In genomic region chr7:106459397-106460072, GRCh38 we compare ENCODE assay signal across 22 cellular contexts.
DNase-seq lines count a peak whose midpoint lies in the region; ATAC-seq, FAIRE-seq and TF ChIP-seq lines count a peak whose summit lies in the region.
"Had no signal": no experiment of that assay in that cellular context is flagged by ENCODE, and none has a peak within 500 bp of the region (broad histone marks: within the 10 kb centered on the region; RNA-seq: fewer than 3 reads in every experiment).

No MANE protein-coding gene starts in this region.

- peaks cover 40% of the 10 kb centered on the region for H3K4me1 Mint-ChIP-seq in activated naive CD8-positive, alpha-beta T cell treated with anti-CD3 and anti-CD28 coated beads, Interleukin-2, amount 50 U/mL, for 24 hours
- no peaks in the 10 kb centered on the region for H3K4me1 Mint-ChIP-seq in effector memory CD8-positive, alpha-beta T cell (ENCODE audit: low read depth in 2 of 2)
- H3K4me1 Mint-ChIP-seq in activated CD4-positive, alpha-beta T cell treated with anti-CD3 and anti-CD28 coated beads, Interleukin-2, amount 10 ng/mL, durations not matched to agents 7 days and 5 days: peaks cover 5% of the 10 kb centered on the region

- H3K4me2 ChIP-seq in HepG2 (ENCODE audit: low read depth, low read length) (no peak overlapping the region), neuronal stem cell (ENCODE audit: insufficient read depth, low read length, poor library complexity, severe bottlenecking) (no peak overlapping the region)
- H3K4me2 ChIP-seq: BLaER1, KMS-11 had no signal

- H2AK5ac ChIP-seq in neuronal stem cell (ENCODE audit: low read depth, low read length): no peak overlapping the region

- FAIRE-seq in HepG2 (lab: Jason Lieb, UNC): no peak
- no peak for FAIRE-seq in pancreas (lab: Jason Lieb, UNC)
- FAIRE-seq: G401.6, GM12892 had no signal

- H3K9me3 ChIP-seq in liver (ENCODE audit: control insufficient read depth in 4 of 4, low read length in 3 of 4): no peaks in the 10 kb centered on the region
- H3K9me3 ChIP-seq in HepG2 (ENCODE audit: low read length): no peaks in the 10 kb centered on the region
- H3K9me3 ChIP-seq in neuronal stem cell (replicated peaks in 1 of 2; ENCODE audit: control insufficient read depth in 2 of 2, insufficient read depth in 1 of 2, low read depth in 1 of 2, low read length in 2 of 2): no peaks in the 10 kb centered on the region
- H3K9me3 ChIP-seq in pancreas: no peaks in the 10 kb centered on the region

- no peak for TF ChIP-seq CTCF in liver (IDR thresholded peaks at IDR 0.05; ENCODE audit: low read depth, low read length, missing input control)
- no peak for TF ChIP-seq CTCF in HepG2 (CRISPR knock-in tag; IDR thresholded peaks at IDR 0.05)
- no peak for TF ChIP-seq CTCF in pancreas (IDR thresholded peaks at IDR 0.05)

- no peak overlapping the region for H3K9ac ChIP-seq in liver (ENCODE audit: low read depth in 1 of 2, low read length in 2 of 2)
- no peak overlapping the region for H3K9ac ChIP-seq in HepG2 (ENCODE audit: insufficient read depth, low read depth, low read length)
- no peak overlapping the region for H3K9ac ChIP-seq in neuronal stem cell (ENCODE audit: low read depth, low read length, poor library complexity)
- H3K9ac ChIP-seq: BLaER1, GM23248, KMS-11 had no signal

- no peaks in the 10 kb centered on the region for H3K79me2 ChIP-seq in HepG2 (ENCODE audit: insufficient read depth, low read length)

- no peak for DNase-seq in HepG2 (ENCODE audit: low spot score)
- DNase-seq in activated naive CD8-positive, alpha-beta T cell treated with anti-CD3 and anti-CD28 coated beads, Interleukin-2, amount 50 U/mL, for 24 hours: no peak
- DNase-seq in neuronal stem cell (ENCODE audit: low spot score): no peak
- DNase-seq in effector memory CD8-positive, alpha-beta T cell: no peak
- no peak for DNase-seq in activated CD4-positive, alpha-beta T cell treated with anti-CD3 and anti-CD28 coated beads, Interleukin-2, amount 10 ng/mL, durations not matched to agents 7 days and 5 days
- no peak for DNase-seq in pancreas
- DNase-seq: CD4-positive, alpha-beta T cell; GM23248; HCEC 1CT; NCI-H1105 treated with DMSO at 0.1 percent for 48 hours; NCI-H2081; NCI-H2171; NCI-H345; NCI-H524; NCI-H774; NK-92 treated with Interleukin-12 subunit alpha and Interleukin-12 subunit beta, amount 100 ng/mL, for 24 hours had no signal

- H3K79me1 ChIP-seq in neuronal stem cell (ENCODE audit: low read depth, low read length): no peaks in the 10 kb centered on the region

- no peak overlapping the region for H4K91ac ChIP-seq in neuronal stem cell (ENCODE audit: low read depth, low read length, poor library complexity)

- H3K36me3 Mint-ChIP-seq in activated naive CD8-positive, alpha-beta T cell treated with anti-CD3 and anti-CD28 coated beads, Interleukin-2, amount 50 U/mL, for 24 hours (ENCODE audit: low read depth): peaks cover 9% of the 10 kb centered on the region
- H3K36me3 Mint-ChIP-seq in effector memory CD8-positive, alpha-beta T cell (ENCODE audit: insufficient read depth): no peaks in the 10 kb centered on the region
- no peaks in the 10 kb centered on the region for H3K36me3 Mint-ChIP-seq in activated CD4-positive, alpha-beta T cell treated with anti-CD3 and anti-CD28 coated beads, Interleukin-2, amount 10 ng/mL, durations not matched to agents 7 days and 5 days (ENCODE audit: low read depth)

- H3K9me3 Mint-ChIP-seq in activated naive CD8-positive, alpha-beta T cell treated with anti-CD3 and anti-CD28 coated beads, Interleukin-2, amount 50 U/mL, for 24 hours: peaks cover 20% of the 10 kb centered on the region
- H3K9me3 Mint-ChIP-seq in effector memory CD8-positive, alpha-beta T cell: no peaks in the 10 kb centered on the region
- peaks cover 12% of the 10 kb centered on the region for H3K9me3 Mint-ChIP-seq in activated CD4-positive, alpha-beta T cell treated with anti-CD3 and anti-CD28 coated beads, Interleukin-2, amount 10 ng/mL, durations not matched to agents 7 days and 5 days

- H3K27ac ChIP-seq in liver (ENCODE audit: low read depth in 1 of 2, low read length in 2 of 2) (peak overlapping the region; percentile 29 to 44), HepG2 (ENCODE audit: extremely low read length, insufficient read depth, low read length) (no peak overlapping the region), neuronal stem cell (replicated peaks; ENCODE audit: low read length) (no peak overlapping the region), pancreas (no peak overlapping the region)
- H3K27ac ChIP-seq: BLaER1, GM23248, KMS-11 had no signal

- H3K27me3 ChIP-seq in liver (ENCODE audit: control insufficient read depth in 4 of 4, insufficient read depth in 4 of 4, low read length in 3 of 4) (no peaks in the 10 kb centered on the region), HepG2 (ENCODE audit: control insufficient read depth in 1 of 2, insufficient read depth in 2 of 2, low read length in 2 of 2) (no peaks in the 10 kb centered on the region; a peak in 1 of 5 replicates), neuronal stem cell (ENCODE audit: control insufficient read depth in 3 of 3, insufficient read depth in 3 of 3, low read depth in 1 of 3, low read length in 3 of 3) (no peaks in the 10 kb centered on the region), pancreas (no peaks in the 10 kb centered on the region)
- H3K27me3 ChIP-seq: BLaER1 had no signal

- H3K4me3 ChIP-seq in liver (ENCODE audit: low read depth in 1 of 3, low read length in 3 of 3) (no peak overlapping the region), HepG2 (replicated peaks in 1 of 3; ENCODE audit: insufficient read depth in 1 of 3, low read depth in 2 of 3, low read length in 3 of 3) (no peak overlapping the region), neuronal stem cell (ENCODE audit: low read length in 2 of 2) (no peak overlapping the region), pancreas (no peak overlapping the region)
- H3K4me3 ChIP-seq: BLaER1, GM23248 had no signal

- CTCF ChIA-PET in HepG2 (lab: Yijun Ruan, JAX; ENCODE audit: low intra/inter-chr PET ratio, low total read pairs): interaction anchor here (1.0 kb wide), 1 partner anchor 282 kb away, joined by 3 read pairs; no protein-coding TSS in a partner anchor
- CTCF ChIA-PET in activated CD4-positive, alpha-beta T cell treated with anti-CD3 and anti-CD28 coated beads, Interleukin-2, amount 10 ng/mL, durations not matched to agents 7 days and 5 days (lab: Charles Lee): no interaction called here

- in situ Hi-C loops in HepG2 (cut with HindIII; ENCODE audit: extremely low pct_ligation_motif_present, low pct_unique_long_range_greater_than_20kb): loop anchor here (5.0 kb wide), 1 partner anchor 282 kb away; no protein-coding TSS in a partner anchor

- intact Hi-C loops in HepG2 (cut with micrococcal nuclease; ENCODE audit: unreplicated experiment): loop anchor here (10.0 kb wide), 1 partner anchor 405 kb away; no protein-coding TSS in a partner anchor
- intact Hi-C loops in pancreas (cut with DNase I): loop anchor here (5.0 to 10.0 kb wide), 2 partner anchors 282 to 285 kb away; no protein-coding TSS in a partner anchor

- no TSS peak for BruUV-seq in HepG2 (replicated peaks; lab: Mats Ljungman, UMichigan)

- no peak overlapping the region for H2BK5ac ChIP-seq in neuronal stem cell (ENCODE audit: low read length)

- no peak overlapping the region for H2BK12ac ChIP-seq in neuronal stem cell (ENCODE audit: low read length)

- TF ChIP-seq EP300 in HepG2 (IDR thresholded peaks at IDR 0.05; ENCODE audit: low read depth in 2 of 2, low read length in 2 of 2) (no peak), HepG2 (CRISPR knock-in tag; IDR thresholded peaks at IDR 0.05; ENCODE audit: borderline replicate concordance) (no peak)

- H3K4me3 Mint-ChIP-seq in activated naive CD8-positive, alpha-beta T cell treated with anti-CD3 and anti-CD28 coated beads, Interleukin-2, amount 50 U/mL, for 24 hours: no peak overlapping the region
- no peak overlapping the region for H3K4me3 Mint-ChIP-seq in effector memory CD8-positive, alpha-beta T cell
- H3K4me3 Mint-ChIP-seq in activated CD4-positive, alpha-beta T cell treated with anti-CD3 and anti-CD28 coated beads, Interleukin-2, amount 10 ng/mL, durations not matched to agents 7 days and 5 days: no peak overlapping the region
- H3K4me3 Mint-ChIP-seq: CD4-positive, alpha-beta T cell had no signal

- ATAC-seq in HepG2 (no peak), pancreas (no peak)
- no peak for ATAC-seq in activated naive CD8-positive, alpha-beta T cell treated with anti-CD3 and anti-CD28 coated beads, Interleukin-2, amount 50 U/mL, for 24 hours
- ATAC-seq in effector memory CD8-positive, alpha-beta T cell (replicated peaks): no peak
- ATAC-seq: Panc1 had no signal

- no peak for TF ChIP-seq POLR2A in HepG2 (IDR thresholded peaks at IDR 0.05; ENCODE audit: insufficient read depth in 1 of 2, low read depth in 2 of 2, low read length in 2 of 2)

- H3K14ac ChIP-seq in neuronal stem cell (ENCODE audit: low read length): no peak overlapping the region

- POLR2A ChIA-PET in HepG2 (lab: Yijun Ruan, JAX): no interaction called here
- POLR2A ChIA-PET in activated CD4-positive, alpha-beta T cell treated with anti-CD3 and anti-CD28 coated beads, Interleukin-2, amount 10 ng/mL, durations not matched to agents 7 days and 5 days (lab: Charles Lee): no interaction called here

- H3K4ac ChIP-seq in neuronal stem cell (ENCODE audit: low read length): no peak overlapping the region

- no peak overlapping the region for H2BK120ac ChIP-seq in neuronal stem cell (ENCODE audit: low read depth, low read length)

- H3K23ac ChIP-seq in neuronal stem cell (ENCODE audit: low read depth, low read length, poor library complexity): no peak overlapping the region

- H3K18ac ChIP-seq in neuronal stem cell (ENCODE audit: low read length): no peak overlapping the region

- H3K4me1 ChIP-seq in liver (ENCODE audit: control insufficient read depth in 4 of 4, insufficient read depth in 4 of 4, low read length in 3 of 4) (peaks cover 8 to 29% (median 15%) of the 10 kb centered on the region in 4 donors), HepG2 (ENCODE audit: insufficient read depth, low read length) (no peaks in the 10 kb centered on the region), neuronal stem cell (ENCODE audit: control insufficient read depth in 2 of 2, insufficient read depth in 1 of 2, low read depth in 1 of 2, low read length in 2 of 2) (peaks cover 0 to 6% of the 10 kb centered on the region in 2 donors), pancreas (peaks cover 0 to 17% (median 0%) of the 10 kb centered on the region in 3 donors)
- H3K4me1 ChIP-seq: BLaER1 had no signal

- no peak overlapping the region for H2AFZ ChIP-seq in HepG2 (ENCODE audit: low read length)
- H2AFZ ChIP-seq in neuronal stem cell (ENCODE audit: low read length): peak overlapping the region; percentile 53
- H2AFZ ChIP-seq: GM23248 had no signal

- H2BK15ac ChIP-seq in neuronal stem cell (ENCODE audit: low read length): no peak overlapping the region

- H4K8ac ChIP-seq in neuronal stem cell (ENCODE audit: low read depth, low read length): no peak overlapping the region

- no peaks in the 10 kb centered on the region for H4K20me1 ChIP-seq in HepG2 (ENCODE audit: insufficient read depth, low read length)
- H4K20me1 ChIP-seq: BLaER1 had no signal

- 66% methylated on average over 7 of the region's 7 CpGs for WGBS in liver
- WGBS in HepG2 (ENCODE audit: low lambda C conversion rate): 23% methylated on average over 7 of the region's 7 CpGs
- no CpG with 5 or more reads among the region's 7 CpGs for WGBS in neuronal stem cell (ENCODE audit: extremely low coverage in 2 of 2, insufficient read length in 2 of 2, insufficient replicate concordance in 1 of 2), 2 donors
- 86 to 91% methylated on average over 7 of the region's 7 CpGs for WGBS in pancreas, 2 donors

- H3K27ac Mint-ChIP-seq in activated naive CD8-positive, alpha-beta T cell treated with anti-CD3 and anti-CD28 coated beads, Interleukin-2, amount 50 U/mL, for 24 hours: peak overlapping the region; percentile 11
- H3K27ac Mint-ChIP-seq in effector memory CD8-positive, alpha-beta T cell: no peak overlapping the region
- no peak overlapping the region for H3K27ac Mint-ChIP-seq in activated CD4-positive, alpha-beta T cell treated with anti-CD3 and anti-CD28 coated beads, Interleukin-2, amount 10 ng/mL, durations not matched to agents 7 days and 5 days
- H3K27ac Mint-ChIP-seq: CD4-positive, alpha-beta T cell had no signal

- TF ChIP-seq RAD21 in liver (IDR thresholded peaks at IDR 0.05): peak; percentile 21 to 45
- no peak for TF ChIP-seq RAD21 in HepG2 (CRISPR knock-in tag; IDR thresholded peaks at IDR 0.05)

- H3K27me3 Mint-ChIP-seq in activated naive CD8-positive, alpha-beta T cell treated with anti-CD3 and anti-CD28 coated beads, Interleukin-2, amount 50 U/mL, for 24 hours: peaks cover 3% of the 10 kb centered on the region
- no peaks in the 10 kb centered on the region for H3K27me3 Mint-ChIP-seq in effector memory CD8-positive, alpha-beta T cell
- H3K27me3 Mint-ChIP-seq in activated CD4-positive, alpha-beta T cell treated with anti-CD3 and anti-CD28 coated beads, Interleukin-2, amount 10 ng/mL, durations not matched to agents 7 days and 5 days: no peaks in the 10 kb centered on the region

- H3K36me3 ChIP-seq in liver (ENCODE audit: control insufficient read depth in 4 of 4, insufficient read depth in 3 of 4, low read depth in 1 of 4, low read length in 3 of 4) (no peaks in the 10 kb centered on the region), HepG2 (replicated peaks in 1 of 2; ENCODE audit: control insufficient read depth in 1 of 2, insufficient read depth in 2 of 2, low read length in 2 of 2) (no peaks in the 10 kb centered on the region), neuronal stem cell (replicated peaks in 1 of 2; ENCODE audit: control insufficient read depth in 2 of 2, insufficient read depth in 2 of 2, low read length in 2 of 2) (no peaks in the 10 kb centered on the region), pancreas (no peaks in the 10 kb centered on the region)
- H3K36me3 ChIP-seq: BLaER1 had no signal

Comparison
In these comparisons a context has a peak if more than half of its experiments do, and no peak if none do; other contexts are left out.
1. H3K27ac ChIP-seq: peak in liver (2 of 2); none in HepG2 (single experiment), neuronal stem cell (single experiment) and pancreas (0 of 4).